Comparison of ENCODE assay signal across 30 cellular contexts in genomic region chr6:72946766-72947165, GRCh38.
DNase-seq lines count a peak whose midpoint lies in the region; ATAC-seq, FAIRE-seq and TF ChIP-seq lines count a peak whose summit lies in the region.
"Had no signal": no experiment of that assay in that cellular context is flagged by ENCODE, and none has a peak within 500 bp of the region (broad histone marks: within the 10 kb centered on the region; RNA-seq: fewer than 3 reads in every experiment).

No MANE protein-coding gene starts in this region.

- H3K9ac ChIP-seq in IMR-90 (ENCODE audit: low read depth, low read length): no peak overlapping the region
- H3K9ac ChIP-seq: BLaER1 had no signal

- CTCF ChIA-PET in IMR-90 (lab: Yijun Ruan, JAX): no interaction called here
- CTCF ChIA-PET in T-cell (lab: Charles Lee): no interaction called here

- WGBS in IMR-90 (ENCODE audit: extremely low coverage in 2 of 2, insufficient read length in 1 of 2), 2 experiments: no CpG with 5 or more reads among the region's 2 CpGs

- peak overlapping the region; percentile 47; the same call in 1 of the 2 replicates for H3K4me2 ChIP-seq in IMR-90 (ENCODE audit: low read depth, low read length)
- H3K4me2 ChIP-seq: BLaER1 had no signal

- H2BK15ac ChIP-seq in IMR-90 (ENCODE audit: low read depth, low read length): no peak overlapping the region

- no peak overlapping the region for H3K4me3 Mint-ChIP-seq in T-cell
- H3K4me3 Mint-ChIP-seq: dendritic cell treated with granulocyte-macrophage colony-stimulating factor and Interleukin-4, amounts not matched to agents 40 ng/mL and 50 ng/mL, for 4 days; IgD-negative memory B cell; T-helper 1 cell treated with Interleukin-12 subunit alpha and Interleukin-12 subunit beta and Interleukin-4 antibody, amounts not matched to agents 30 μg/mL and 1 μg/mL, for 36 hours had no signal

- H3K4me1 ChIP-seq in ACC112 (ENCODE audit: control insufficient read depth, insufficient read depth, low read length, unreplicated experiment) (peaks cover 44% of the 10 kb centered on the region), IMR-90 (ENCODE audit: control insufficient read depth, insufficient read depth, low read length) (peaks cover 6% of the 10 kb centered on the region)
- H3K4me1 ChIP-seq: adrenal gland, BLaER1, prostate gland, SJCRH30, vagina had no signal

- H3K23ac ChIP-seq in IMR-90 (ENCODE audit: low read depth, low read length): no peak overlapping the region

- H3K79me1 ChIP-seq in IMR-90 (ENCODE audit: low read depth in 1 of 2, low read length in 2 of 2): no peaks in the 10 kb centered on the region; a peak in 1 of 4 replicates

- TF ChIP-seq CTCF in IMR-90 (conservative IDR thresholded peaks at IDR 0.05; ENCODE audit: low read depth, low read length) (no peak), bronchial epithelial cell (IDR thresholded peaks at IDR 0.05; ENCODE audit: insufficient read depth, low read length, severe bottlenecking) (no peak)

- no peaks in the 10 kb centered on the region for H3K4me1 Mint-ChIP-seq in T-cell

- H3K79me2 ChIP-seq in ACC112 (ENCODE audit: control insufficient read depth, insufficient read depth, low read length, unreplicated experiment): no peaks in the 10 kb centered on the region

- no peak overlapping the region for H2BK20ac ChIP-seq in IMR-90 (ENCODE audit: low read depth, low read length)

- H4K5ac ChIP-seq in IMR-90 (ENCODE audit: low read depth, low read length): no peak overlapping the region

- dilution Hi-C loops in IMR-90 (cut with HindIII; ENCODE audit: low sequenced_read_pairs, unreplicated experiment): no loop called here

- no peak overlapping the region for H2BK5ac ChIP-seq in IMR-90 (ENCODE audit: low read depth, low read length, poor library complexity, severe bottlenecking)

- DNase-seq in IMR-90 (peak; percentile 83), bronchial epithelial cell (ENCODE audit: low read depth) (peak; percentile 38), iris pigment epithelial cell (ENCODE audit: low read depth) (peak; percentile 95), NCI-H1105 (lab: John Stamatoyannopoulos, UW) (no peak), T-cell (no peak)
- DNase-seq: activated CD4-positive, alpha-beta T cell treated with anti-CD3 and anti-CD28 coated beads for 4 hours; activated CD8-positive, alpha-beta memory T cell treated with anti-CD3 and anti-CD28 coated beads for 24 hours; activated T-cell treated with anti-CD3 and anti-CD28 coated beads, Interleukin-2, amount 50 U/mL, for 1 hour; adrenal gland; COR-L47; DMS79; foreskin melanocyte; mesendoderm; NCI-H146; NCI-H524 treated with DMSO at 0.1 percent for 48 hours; SJCRH30; stimulated activated CD4-positive, alpha-beta T cell treated with anti-CD3 and anti-CD28 coated beads, Interleukin-4, amount 100 ng/mL, for 1 hour; stimulated activated naive CD4-positive, alpha-beta T cell had no signal

- peak; percentile 59 for ATAC-seq in IMR-90 (ENCODE audit: low read depth)
- ATAC-seq in T-cell (replicated peaks in 1 of 4): no peak
- no peak for ATAC-seq in HG03457 (IDR thresholded peaks at IDR 0.05; ENCODE audit: unreplicated experiment)
- no peak for ATAC-seq in HG03342 (IDR thresholded peaks at IDR 0.05; ENCODE audit: unreplicated experiment)
- ATAC-seq: Panc1 had no signal

- H3K9me3 Mint-ChIP-seq in T-cell: no peaks in the 10 kb centered on the region
- H3K9me3 Mint-ChIP-seq: IgD-negative memory B cell; T-helper 1 cell treated with Interleukin-12 subunit alpha and Interleukin-12 subunit beta and Interleukin-4 antibody, amounts not matched to agents 30 μg/mL and 1 μg/mL, for 36 hours had no signal

- BruUV-seq in IMR-90 (replicated peaks; lab: Mats Ljungman, UMichigan): no TSS peak

- H2BK120ac ChIP-seq in IMR-90 (ENCODE audit: low read depth, low read length): no peak overlapping the region

- no peak overlapping the region for H3K18ac ChIP-seq in IMR-90 (ENCODE audit: low read depth, low read length)

- H3K27ac ChIP-seq in ACC112 (ENCODE audit: low read depth, low read length): peak overlapping the region; percentile 42
- H3K27ac ChIP-seq in IMR-90 (ENCODE audit: insufficient read depth, low read length): no peak overlapping the region
- H3K27ac ChIP-seq: adrenal gland, BLaER1, prostate gland, SJCRH30, vagina had no signal

- H3K4me3 ChIP-seq in ACC112 (ENCODE audit: low read depth, low read length) (no peak overlapping the region), IMR-90 (ENCODE audit: insufficient read depth, low read depth, low read length) (no peak overlapping the region), bronchial epithelial cell (ENCODE audit: low read depth, low read length) (no peak overlapping the region)
- H3K4me3 ChIP-seq: adrenal gland, BLaER1, prostate gland, SJCRH30, vagina had no signal

- H2AFZ ChIP-seq in ACC112 (ENCODE audit: low read length, unreplicated experiment) (no peak overlapping the region), IMR-90 (replicated peaks; ENCODE audit: low read length, poor library complexity) (no peak overlapping the region)

- POLR2A ChIA-PET in IMR-90 (lab: Charles Lee; ENCODE audit: unreplicated experiment): no interaction called here
- POLR2A ChIA-PET in T-cell (lab: Charles Lee): no interaction called here

- no peaks in the 10 kb centered on the region for H3K9me3 ChIP-seq in IMR-90 (ENCODE audit: control insufficient read depth, insufficient read depth, low read length)
- H3K9me3 ChIP-seq: adrenal gland, BLaER1, prostate gland, SJCRH30, vagina had no signal

- TF ChIP-seq RAD21 in IMR-90 (IDR thresholded peaks at IDR 0.05; ENCODE audit: low read length): no peak

- H3K56ac ChIP-seq in IMR-90 (ENCODE audit: extremely low read depth, insufficient read depth, low read length): no peak overlapping the region

- no peak overlapping the region for H3K14ac ChIP-seq in IMR-90 (replicated peaks; ENCODE audit: low read depth, low read length)

- intact Hi-C loops in IMR-90 (cut with micrococcal nuclease): no loop called here

- H3K27ac Mint-ChIP-seq in T-cell: no peak overlapping the region
- H3K27ac Mint-ChIP-seq: dendritic cell treated with granulocyte-macrophage colony-stimulating factor and Interleukin-4, amounts not matched to agents 40 ng/mL and 50 ng/mL, for 4 days; IgD-negative memory B cell; T-helper 1 cell treated with Interleukin-12 subunit alpha and Interleukin-12 subunit beta and Interleukin-4 antibody, amounts not matched to agents 30 μg/mL and 1 μg/mL, for 36 hours had no signal

- no peak overlapping the region for H2AK5ac ChIP-seq in IMR-90 (ENCODE audit: low read depth, low read length)

- in situ Hi-C loops in IMR-90 (cut with MboI; ENCODE audit: low sequenced_read_pairs): no loop called here

- no peak for TF ChIP-seq POLR2A in IMR-90 (IDR thresholded peaks at IDR 0.05; ENCODE audit: low read depth, low read length)

- no peaks in the 10 kb centered on the region for H3K27me3 ChIP-seq in ACC112 (ENCODE audit: insufficient read depth, low read length)
- no peaks in the 10 kb centered on the region for H3K27me3 ChIP-seq in IMR-90 (ENCODE audit: control insufficient read depth, insufficient read depth, low read length)
- no peaks in the 10 kb centered on the region for H3K27me3 ChIP-seq in bronchial epithelial cell (ENCODE audit: control insufficient read depth, insufficient read depth, low read length)
- H3K27me3 ChIP-seq: adrenal gland, BLaER1, vagina had no signal

- no peak for FAIRE-seq in bronchial epithelial cell (lab: Jason Lieb, UNC)
- FAIRE-seq: endometrium, GM12892 had no signal

- H4K91ac ChIP-seq in IMR-90 (ENCODE audit: insufficient read depth, low read depth, low read length): no peak overlapping the region

- H4K8ac ChIP-seq in IMR-90 (ENCODE audit: low read depth in 2 of 2, low read length in 2 of 2): no peak overlapping the region

- no peaks in the 10 kb centered on the region for H4K20me1 ChIP-seq in IMR-90 (ENCODE audit: insufficient read depth, low read length)

- peaks cover 4% of the 10 kb centered on the region for H3K9me1 ChIP-seq in IMR-90 (ENCODE audit: insufficient read depth, low read length)

- H3K27me3 Mint-ChIP-seq in T-cell: no peaks in the 10 kb centered on the region
- H3K27me3 Mint-ChIP-seq: dendritic cell treated with granulocyte-macrophage colony-stimulating factor and Interleukin-4, amounts not matched to agents 40 ng/mL and 50 ng/mL, for 4 days; IgD-negative memory B cell had no signal

- H2AK9ac ChIP-seq in IMR-90 (replicated peaks; ENCODE audit: low read depth, low read length, poor library complexity): no peak overlapping the region

- no peak overlapping the region for H3K4ac ChIP-seq in IMR-90 (ENCODE audit: low read depth, low read length)

- H3K36me3 Mint-ChIP-seq in T-cell: no peaks in the 10 kb centered on the region
- H3K36me3 Mint-ChIP-seq: IgD-negative memory B cell had no signal

- no peaks in the 10 kb centered on the region for H3K36me3 ChIP-seq in ACC112 (ENCODE audit: insufficient read depth, low read length)
- no peaks in the 10 kb centered on the region for H3K36me3 ChIP-seq in IMR-90 (ENCODE audit: control insufficient read depth, insufficient read depth, low read length)
- no peaks in the 10 kb centered on the region for H3K36me3 ChIP-seq in bronchial epithelial cell (ENCODE audit: control insufficient read depth, insufficient read depth, low read length)
- H3K36me3 ChIP-seq: adrenal gland, prostate gland, SJCRH30, vagina had no signal

TF ChIP-seq in IMR-90, 13 proteins besides CTCF, POLR2A, EP300 and RAD21:
- TF ChIP-seq, protein P1, sequence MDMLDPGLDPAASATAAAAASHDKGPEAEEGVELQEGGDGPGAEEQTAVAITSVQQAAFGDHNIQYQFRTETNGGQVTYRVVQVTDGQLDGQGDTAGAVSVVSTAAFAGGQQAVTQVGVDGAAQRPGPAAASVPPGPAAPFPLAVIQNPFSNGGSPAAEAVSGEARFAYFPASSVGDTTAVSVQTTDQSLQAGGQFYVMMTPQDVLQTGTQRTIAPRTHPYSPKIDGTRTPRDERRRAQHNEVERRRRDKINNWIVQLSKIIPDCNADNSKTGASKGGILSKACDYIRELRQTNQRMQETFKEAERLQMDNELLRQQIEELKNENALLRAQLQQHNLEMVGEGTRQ (IDR thresholded peaks at IDR 0.05; ENCODE audit: low read depth, low read length): no peak
- TF ChIP-seq RCOR1 (IDR thresholded peaks at IDR 0.05; ENCODE audit: insufficient replicate concordance, low read length) (no peak), SMC3 (IDR thresholded peaks at IDR 0.05; ENCODE audit: low read depth, low read length) (no peak), CEBPB (IDR thresholded peaks at IDR 0.05; ENCODE audit: low read depth, low read length) (peak; percentile 95), FOS (IDR thresholded peaks at IDR 0.05; ENCODE audit: low read depth, low read length) (0 out of 2 replicates have a peak, but pooled peaks have one; percentile 2), NFE2L2 (IDR thresholded peaks at IDR 0.05; ENCODE audit: low read depth, low read length) (no peak)

Comparison
In these comparisons a context has a peak if more than half of its experiments do, and no peak if none do; other contexts are left out.
1. DNase-seq: peak in IMR-90 (single experiment), bronchial epithelial cell (single experiment) and iris pigment epithelial cell (single experiment); none in NCI-H1105 (single experiment) and T-cell (0 of 34).